Comparison of ENCODE assay signal across 16 cellular contexts in genomic region chrX:150907474-150907873, GRCh38. TPM values are rescaled to one million over a fixed set of nuclear protein-coding genes. Genes with fewer than 3 reads are reported as not detected.
DNase-seq lines count a peak whose midpoint lies in the region; ATAC-seq and TF ChIP-seq lines count a peak whose summit lies in the region.
"Had no signal": no experiment of that assay in that cellular context is flagged by ENCODE, and none has a peak within 500 bp of the region (broad histone marks: within the 10 kb centered on the region; RNA-seq: fewer than 3 reads in every experiment).

No MANE protein-coding gene starts in this region.

- TF ChIP-seq CTCF in heart right ventricle (IDR thresholded peaks at IDR 0.05), result no peak
- TF ChIP-seq CTCF in foreskin keratinocyte (conservative IDR thresholded peaks at IDR 0.05), result no peak

- H3K27ac ChIP-seq in heart right ventricle, result no peak overlapping the region
- no peak overlapping the region for H3K27ac ChIP-seq in foreskin keratinocyte
- H3K27ac ChIP-seq: 22Rv1, Peyer's patch had no signal

- peak; percentile 41 for DNase-seq in DMS53 (lab: John Stamatoyannopoulos, UW)
- no peak for DNase-seq in DMS53 treated with DMSO at 0.1 percent for 48 hours (lab: John Stamatoyannopoulos, UW; ENCODE audit: unreplicated experiment)
- peak; percentile 48 for DNase-seq in NCI-H146 (lab: John Stamatoyannopoulos, UW)
- DNase-seq in NCI-H69 (lab: John Stamatoyannopoulos, UW), result peak; percentile 37
- DNase-seq in heart right ventricle, result peak; percentile 30 to 71
- DNase-seq in LoVo (ENCODE audit: low spot score), result no peak
- no peak for DNase-seq in T-helper 9 cell
- DNase-seq in foreskin keratinocyte, result no peak
- DNase-seq: BE2C; CD4-positive, alpha-beta T cell; GDM1; KBM-7; NCI-H2081 treated with DMSO at 0.1 percent for 48 hours; Peyer's patch; SIG-M5 had no signal

- H3K36me3 ChIP-seq in heart right ventricle, result no peaks in the 10 kb centered on the region
- H3K36me3 ChIP-seq: BE2C, Peyer's patch had no signal

- no peaks in the 10 kb centered on the region for H3K9me3 ChIP-seq in heart right ventricle
- H3K9me3 ChIP-seq: BE2C, Peyer's patch had no signal

- H3K27me3 ChIP-seq in heart right ventricle (peaks cover 0 to 4% (median 0%) of the 10 kb centered on the region in 7 donors), foreskin keratinocyte (no peaks in the 10 kb centered on the region)
- H3K27me3 ChIP-seq: BE2C, Peyer's patch had no signal

- no peak overlapping the region for H3K4me3 ChIP-seq in heart right ventricle
- H3K4me3 ChIP-seq: Peyer's patch had no signal

- H3K4me1 ChIP-seq in heart right ventricle (no peaks in the 10 kb centered on the region), foreskin keratinocyte (no peaks in the 10 kb centered on the region)
- H3K4me1 ChIP-seq: BE2C, Peyer's patch had no signal

- WGBS in heart right ventricle, 2 donors, result 25 to 58% methylated on average over 7 of the region's 7 CpGs

- intact Hi-C loops in heart right ventricle (cut with DNase I), result loop anchor here in 1 of 10 donors (10.0 kb wide), 1 partner anchor 133 kb away; no protein-coding TSS in a partner anchor

- peak; percentile 76 to 98 (median 90) for ATAC-seq in heart right ventricle
- no peak for ATAC-seq in foreskin keratinocyte

RNA-seq across cellular contexts. Expression of gene CD99L2, which starts 9.0 kb away (rescaled TPM):
- total RNA-seq in heart right ventricle (100 to 1,000 TPM in 1 of 10 donors, 10 to 100 TPM in 9; 67.2 to 122 (median 80.8) TPM), foreskin keratinocyte (11.2 and 12.1 TPM in 2 replicates)
- polyA plus RNA-seq in heart right ventricle (10 to 100 TPM; 32.6 to 46.0 TPM), foreskin keratinocyte (7.0 and 8.6 TPM in 2 replicates)

Comparison
In these comparisons a context has a peak if more than half of its experiments do, and no peak if none do; other contexts are left out.
1. DNase-seq: peak in DMS53 (single experiment), NCI-H146 (single experiment), NCI-H69 (single experiment) and heart right ventricle (2 of 2); none in DMS53 treated with DMSO at 0.1 percent for 48 hours (single experiment), LoVo (single experiment), T-helper 9 cell (single experiment) and foreskin keratinocyte (0 of 2).